Comparison of ENCODE assay signal across 13 cellular contexts in genomic region chr3:49131576-49131975, GRCh38. TPM values are rescaled to one million over a fixed set of nuclear protein-coding genes. Genes with fewer than 3 reads are reported as not detected.
DNase-seq lines count a peak whose midpoint lies in the region; ATAC-seq and TF ChIP-seq lines count a peak whose summit lies in the region.
"Had no signal": no experiment of that assay in that cellular context is flagged by ENCODE, and none has a peak within 500 bp of the region (broad histone marks: within the 10 kb centered on the region; RNA-seq: fewer than 3 reads in every experiment).

No MANE protein-coding gene starts in this region.

- H3K36me3 ChIP-seq in SJSA1 (peaks cover 54% of the 10 kb centered on the region), muscle layer of colon (ENCODE audit: insufficient read depth, low read length) (peaks cover 48% of the 10 kb centered on the region), tibial artery (peaks cover 35 to 52% (median 40%) of the 10 kb centered on the region in 3 donors)

- peak overlapping the region; percentile 77 for H3K9ac ChIP-seq in muscle layer of colon (ENCODE audit: low read length)

- intact Hi-C loops in tibial artery (cut with DNase I; ENCODE audit: low total_unique reads): loop anchor here (5.0 kb wide), 1 partner anchor 34 kb away; no protein-coding TSS in a partner anchor

- H3K4me1 ChIP-seq in SJSA1 (replicated peaks): peaks cover 18% of the 10 kb centered on the region
- H3K4me1 ChIP-seq in muscle layer of colon (ENCODE audit: insufficient read depth, low read length): peaks cover 28% of the 10 kb centered on the region
- peaks cover 0 to 51% (median 37%) of the 10 kb centered on the region in 4 donors for H3K4me1 ChIP-seq in tibial artery

- ATAC-seq in GM19395 (IDR thresholded peaks at IDR 0.05; ENCODE audit: unreplicated experiment) (no peak), HG02798 (IDR thresholded peaks at IDR 0.05; ENCODE audit: poor library complexity, unreplicated experiment) (no peak)
- ATAC-seq: stimulated activated memory B cell treated with anti-CD40 and anti-IgM and Interleukin-4, amounts not matched to agents 10 μg/mL and 1 μg/mL and 100 μg/mL, for 72 hours had no signal

- no peaks in the 10 kb centered on the region for H3K27me3 ChIP-seq in SJSA1 (replicated peaks)
- H3K27me3 ChIP-seq in muscle layer of colon (ENCODE audit: control insufficient read depth in 1 of 2, insufficient read depth in 2 of 2, low read length in 2 of 2): no peaks in the 10 kb centered on the region
- H3K27me3 ChIP-seq in tibial artery: no peaks in the 10 kb centered on the region

- H3K9me3 ChIP-seq in SJSA1 (replicated peaks) (no peaks in the 10 kb centered on the region), muscle layer of colon (ENCODE audit: low read length) (no peaks in the 10 kb centered on the region), tibial artery (no peaks in the 10 kb centered on the region)

- no peak overlapping the region for H3K27ac ChIP-seq in SJSA1
- H3K27ac ChIP-seq in muscle layer of colon (ENCODE audit: low read depth, low read length): peak overlapping the region; percentile 42
- peak overlapping the region; percentile 92 to 93 for H3K27ac ChIP-seq in tibial artery

- DNase-seq in SJSA1 (ENCODE audit: low read depth in 1 of 2, low spot score in 2 of 2) (no peak), epithelial cell of esophagus (ENCODE audit: low read depth) (no peak), tibial artery (no peak), NCI-H748 treated with DMSO at 0.1 percent for 48 hours (lab: John Stamatoyannopoulos, UW) (no peak), CD1c-positive myeloid dendritic cell (ENCODE audit: extremely low spot score) (no peak)
- DNase-seq: activated CD8-positive, alpha-beta memory T cell treated with anti-CD3 and anti-CD28 coated beads, Interleukin-2, amount 50 U/mL, for 48 hours; central memory CD4-positive, alpha-beta T cell; DMS79 treated with DMSO at 0.1 percent for 48 hours; T-helper 2 cell had no signal

- TF ChIP-seq CTCF in epithelial cell of esophagus (IDR thresholded peaks at IDR 0.05; ENCODE audit: insufficient read depth, low read depth, low read length, missing control alignments) (no peak), tibial artery (IDR thresholded peaks at IDR 0.05) (no peak)

- peak overlapping the region; percentile 56 for H3K4me3 ChIP-seq in SJSA1
- peak overlapping the region; percentile 80 for H3K4me3 ChIP-seq in epithelial cell of esophagus (ENCODE audit: low read length)
- H3K4me3 ChIP-seq in muscle layer of colon (ENCODE audit: low read depth in 1 of 2, low read length in 2 of 2): peak overlapping the region; percentile 64 to 83
- H3K4me3 ChIP-seq in tibial artery: peak overlapping the region; percentile 72 to 78

RNA-seq across cellular contexts. Expression of gene LAMB2, which starts 1.3 kb away (rescaled TPM):
- total RNA-seq in SJSA1 (2014; rRNA removed; shearing (Covaris generic)): 97.2 and 171 TPM in 2 replicates

RNA-seq across cellular contexts. Expression of gene USP19, which starts 11.0 kb away (rescaled TPM):
- total RNA-seq in SJSA1 (2014; rRNA removed; shearing (Covaris generic)): 21.5 and 23.8 TPM in 2 replicates

RNA-seq across cellular contexts. Expression of gene QARS1, which starts 27.0 kb away (rescaled TPM):
- total RNA-seq in SJSA1 (2014; rRNA removed; shearing (Covaris generic)): 98.5 and 111 TPM in 2 replicates

RNA-seq across cellular contexts. Expression of gene CCDC71, which starts 34.6 kb away (rescaled TPM):
- 23.8 and 24.7 TPM in 2 replicates for total RNA-seq in SJSA1 (2014; rRNA removed; shearing (Covaris generic))

RNA-seq across cellular contexts. Expression of gene QRICH1, which starts 37.7 kb away (rescaled TPM):
- total RNA-seq in SJSA1 (2014; rRNA removed; shearing (Covaris generic)): 37.8 and 77.3 TPM in 2 replicates
